In the genomic region with DNA sequence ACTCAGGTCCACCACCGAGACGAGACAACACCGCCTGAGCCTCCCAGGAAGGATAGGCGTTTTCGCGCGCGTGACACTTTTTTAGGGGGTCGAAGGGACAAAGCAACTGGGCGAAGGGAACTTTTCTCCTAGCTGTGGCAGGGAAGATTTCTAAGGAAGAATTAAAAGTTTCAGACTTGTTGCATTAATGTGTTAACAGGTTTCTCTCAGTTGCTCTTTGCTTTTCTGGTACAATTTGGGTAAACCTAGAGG, we compare ENCODE assay signal across 8 cellular contexts. TPM values are rescaled to one million over a fixed set of nuclear protein-coding genes. Genes with fewer than 3 reads are reported as not detected.
DNase-seq lines count a peak whose midpoint lies in the region; ATAC-seq, FAIRE-seq and TF ChIP-seq lines count a peak whose summit lies in the region.

No MANE protein-coding gene starts in this region.

- TF ChIP-seq EP300 in A549 (IDR thresholded peaks at IDR 0.05) = no peak

- H3K27me3 ChIP-seq in muscle layer of colon (ENCODE audit: control insufficient read depth in 1 of 2, insufficient read depth in 2 of 2, low read length in 2 of 2) = no peaks in the 10 kb centered on the region

- in situ Hi-C loops in G401 (cut with HindIII; ENCODE audit: low sequenced_read_pairs) = no loop called here

- TF ChIP-seq CTCF in A549 (IDR thresholded peaks at IDR 0.05) (no peak), choroid plexus epithelial cell (conservative IDR thresholded peaks at IDR 0.05; ENCODE audit: low read depth, low read length) (no peak)

- TF ChIP-seq RAD21 in A549 (conservative IDR thresholded peaks at IDR 0.05 in 1 of 2, IDR thresholded peaks at IDR 0.05 in 1 of 2) = no peak

- ATAC-seq in A549 (no peak), GM19328 (IDR thresholded peaks at IDR 0.05; ENCODE audit: unreplicated experiment) (no peak)

- H3K9me3 ChIP-seq in A549 (no peaks in the 10 kb centered on the region), muscle layer of colon (ENCODE audit: low read length) (no peaks in the 10 kb centered on the region)

- H3K4me1 ChIP-seq in A549 (peaks cover 25% of the 10 kb centered on the region), muscle layer of colon (ENCODE audit: insufficient read depth, low read length) (peaks cover 33% of the 10 kb centered on the region)

- H3K36me3 ChIP-seq in muscle layer of colon (ENCODE audit: insufficient read depth, low read length) = no peaks in the 10 kb centered on the region

- no peak for TF ChIP-seq POLR2A in A549 (IDR thresholded peaks at IDR 0.05; ENCODE audit: low read length)

- peak overlapping the region; percentile 82 for H3K4me2 ChIP-seq in A549

- peak overlapping the region; percentile 99 to 100 for H3K27ac ChIP-seq in A549
- peak overlapping the region; percentile 84 for H3K27ac ChIP-seq in muscle layer of colon (ENCODE audit: low read depth, low read length)

- 0% methylated on average over 8 of the region's 10 CpGs for WGBS in A549 (ENCODE audit: missing lambda C conversion rate)

- DNase-seq in A549 (ENCODE audit: low read depth in 1 of 2, low spot score in 1 of 2) = no peak
- DNase-seq in Jurkat, Clone E6-1 (ENCODE audit: low read depth, low spot score) = no peak
- DNase-seq in choroid plexus epithelial cell (ENCODE audit: low read depth) = no peak
- no peak for DNase-seq in pons (ENCODE audit: low spot score)
- DNase-seq in midbrain (lab: John Stamatoyannopoulos, UW) = no peak
- no peak for DNase-seq in G401 (ENCODE audit: low spot score)

- H3K4me3 ChIP-seq in A549 = peak overlapping the region; percentile 84
- peak overlapping the region; percentile 91 for H3K4me3 ChIP-seq in Jurkat, Clone E6-1 (ENCODE audit: low read length)
- peak overlapping the region; percentile 95 for H3K4me3 ChIP-seq in choroid plexus epithelial cell (ENCODE audit: low read depth, low read length)
- H3K4me3 ChIP-seq in muscle layer of colon (ENCODE audit: low read depth in 1 of 2, low read length in 2 of 2) = peak overlapping the region; percentile 89 to 91

- POLR2A ChIA-PET in A549 (lab: Yijun Ruan, JAX) = no interaction called here

- CTCF ChIA-PET in A549 (lab: Yijun Ruan, JAX) = interaction anchor here (0.7 to 1.7 kb wide), 2 partner anchors 97 to 101 kb away, joined by 6 to 14 read pairs; no protein-coding TSS in a partner anchor

- peak overlapping the region; percentile 79 for H3K9ac ChIP-seq in muscle layer of colon (ENCODE audit: low read length)

- no peak for FAIRE-seq in A549 (lab: Jason Lieb, UNC)

TF ChIP-seq in A549, 52 proteins besides CTCF, POLR2A, EP300 and RAD21:
- no peak for TF ChIP-seq MAZ (IDR thresholded peaks at IDR 0.05; ENCODE audit: borderline replicate concordance, low read depth, low read length)
- no peak for TF ChIP-seq ESRRA (IDR thresholded peaks at IDR 0.05; ENCODE audit: borderline replicate concordance, low read length)
- TF ChIP-seq MAFK (IDR thresholded peaks at IDR 0.05; ENCODE audit: partially characterized antibody) = no peak
- TF ChIP-seq CHD4 (IDR thresholded peaks at IDR 0.05; ENCODE audit: borderline replicate concordance) = no peak
- TF ChIP-seq NPAS2 (CRISPR knock-in tag; IDR thresholded peaks at IDR 0.05; ENCODE audit: borderline replicate concordance) = no peak
- TF ChIP-seq, protein P1, sequence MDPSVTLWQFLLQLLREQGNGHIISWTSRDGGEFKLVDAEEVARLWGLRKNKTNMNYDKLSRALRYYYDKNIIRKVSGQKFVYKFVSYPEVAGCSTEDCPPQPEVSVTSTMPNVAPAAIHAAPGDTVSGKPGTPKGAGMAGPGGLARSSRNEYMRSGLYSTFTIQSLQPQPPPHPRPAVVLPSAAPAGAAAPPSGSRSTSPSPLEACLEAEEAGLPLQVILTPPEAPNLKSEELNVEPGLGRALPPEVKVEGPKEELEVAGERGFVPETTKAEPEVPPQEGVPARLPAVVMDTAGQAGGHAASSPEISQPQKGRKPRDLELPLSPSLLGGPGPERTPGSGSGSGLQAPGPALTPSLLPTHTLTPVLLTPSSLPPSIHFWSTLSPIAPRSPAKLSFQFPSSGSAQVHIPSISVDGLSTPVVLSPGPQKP (IDR thresholded peaks at IDR 0.05; ENCODE audit: low read depth, low read length) = no peak
- no peak for TF ChIP-seq FOSB (CRISPR knock-in tag; IDR thresholded peaks at IDR 0.05)
- TF ChIP-seq ZSCAN20 (CRISPR knock-in tag; IDR thresholded peaks at IDR 0.05) = no peak
- TF ChIP-seq CBX8 (IDR thresholded peaks at IDR 0.05) = no peak
- no peak for TF ChIP-seq HMGXB4 (CRISPR knock-in tag; IDR thresholded peaks at IDR 0.05; ENCODE audit: borderline replicate concordance)
- no peak for TF ChIP-seq NR3C1 (IDR thresholded peaks at IDR 0.05)
- no peak for TF ChIP-seq EHMT2 (IDR thresholded peaks at IDR 0.05; ENCODE audit: low read depth)
TF ChIP-seq in A549: peak in this region for 0.

RNA-seq across cellular contexts. Expression of gene CDK13, which starts 1.8 kb away (rescaled TPM):
- polyA plus RNA-seq in A549 (2011; rRNA removed) = 39.6 and 46.5 TPM in 2 replicates
- polyA plus RNA-seq in A549 (2012; cell fraction: cytosol; rRNA removed) = 9.4 and 11.0 TPM in 2 replicates
- polyA plus RNA-seq in A549 (2012; cell fraction: nucleus; rRNA removed) = 16.7 and 16.9 TPM in 2 replicates
- 17.7 to 18.2 TPM (median 17.9 TPM) in 3 replicates for polyA plus RNA-seq in A549 (2017; fragmentation: RNase III; extraction: RNeasy Plus Mini Kit Qiagen cat#74134 plus additional on column Dnase treatment)
- polyA minus RNA-seq in A549 (2011; rRNA and poly(A)+ RNA removed) = 47.5 and 61.1 TPM in 2 replicates
- polyA plus RNA-seq in Jurkat, Clone E6-1 (2012; ENCODE audit: insufficient read depth, insufficient read length) = 27.1 TPM
- 25.2 and 35.9 TPM in 2 replicates for total RNA-seq in G401 (2014; rRNA removed; shearing (Covaris generic))
